9 cellular contexts compared by ENCODE assay signal in the genomic region with DNA sequence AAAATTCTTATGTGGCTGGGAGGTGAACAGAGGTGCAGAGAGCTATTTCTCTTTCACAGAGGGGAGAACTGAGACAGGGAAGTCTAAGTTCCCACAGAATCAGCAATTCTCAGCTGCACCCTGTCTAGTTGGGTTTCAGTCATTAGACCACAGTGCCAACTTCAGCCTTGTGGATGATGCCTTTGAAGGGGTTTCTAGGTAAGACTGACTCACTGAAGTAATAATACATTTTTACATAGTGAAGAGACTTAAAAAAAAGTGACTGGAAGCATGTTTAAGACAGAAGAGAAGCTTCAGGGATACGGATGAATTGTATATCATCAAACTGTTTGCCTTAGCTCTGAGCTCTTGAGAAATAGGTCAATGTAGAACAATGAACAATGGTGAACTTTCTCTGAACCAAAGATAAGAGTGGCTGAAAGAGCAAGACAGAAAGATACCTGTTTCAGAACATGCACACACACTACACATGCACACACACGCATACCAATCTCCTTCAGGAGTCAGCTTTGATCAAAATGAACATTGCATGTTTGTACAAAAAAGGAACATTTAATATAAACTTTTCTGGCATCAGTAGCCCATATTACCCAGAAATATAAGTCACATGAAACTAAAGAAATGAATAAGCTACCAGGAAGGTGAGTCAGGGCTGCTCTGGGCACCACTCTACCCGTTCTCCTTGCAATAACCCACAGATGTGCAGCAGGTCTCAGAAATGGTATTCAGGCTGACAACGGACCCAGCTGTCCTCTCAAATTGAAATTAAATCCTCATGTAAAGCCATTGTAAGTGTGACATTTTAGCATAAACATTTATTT. TPM values are rescaled to one million over a fixed set of nuclear protein-coding genes. Genes with fewer than 3 reads are reported as not detected.
DNase-seq lines count a peak whose midpoint lies in the region; ATAC-seq and TF ChIP-seq lines count a peak whose summit lies in the region.
"Had no signal": no experiment of that assay in that cellular context is flagged by ENCODE, and none has a peak within 500 bp of the region (broad histone marks: within the 10 kb centered on the region; RNA-seq: fewer than 3 reads in every experiment).

No MANE protein-coding gene starts in this region.

- ATAC-seq in effector memory CD8-positive, alpha-beta T cell (replicated peaks), result peak; percentile 88
- peak; percentile 97 for ATAC-seq in stimulated activated naive CD8-positive, alpha-beta T cell treated with anti-CD3 and anti-CD28 coated beads, Interleukin-15, Interleukin-2, amounts not matched to agents 100 U/mL and 50 U/mL, for 24 hours
- ATAC-seq in HG02588 (IDR thresholded peaks at IDR 0.05; ENCODE audit: unreplicated experiment) (no peak), gastrocnemius medialis (no peak)

- H3K4me3 ChIP-seq in gastrocnemius medialis, result no peak overlapping the region

- CTCF ChIA-PET in RWPE1 (lab: Yijun Ruan, JAX) (interaction anchor here (1.1 kb wide), 1 partner anchor 13 kb away, joined by 5 read pairs; a partner anchor contains a TSS), GM10248 (lab: Yijun Ruan, JAX) (interaction anchor here (1.5 to 5.2 kb wide), 5 partner anchors 11 to 52 kb away, joined by 4 to 50 read pairs (median 5); a partner anchor contains a TSS)

- H3K4me1 Mint-ChIP-seq in effector memory CD8-positive, alpha-beta T cell (ENCODE audit: low read depth in 2 of 2), result peaks cover 9 to 19% of the 10 kb centered on the region in 2 donors

- no peak for TF ChIP-seq POLR2A in gastrocnemius medialis (IDR thresholded peaks at IDR 0.05)

- H3K4me3 Mint-ChIP-seq in effector memory CD8-positive, alpha-beta T cell, result peak overlapping the region in 1 of 2 donors; percentile 18

- DNase-seq in activated effector memory CD4-positive, alpha-beta T cell treated with anti-CD3 and anti-CD28 coated beads, Interleukin-2, amount 50 U/mL, for 16 hours, result peak; percentile 75
- DNase-seq in activated effector memory CD4-positive, alpha-beta T cell treated with Interleukin-2 at 50 U/mL for 16 hours, result no peak
- DNase-seq in RWPE1 (ENCODE audit: low spot score), result peak; percentile 61
- no peak for DNase-seq in effector memory CD8-positive, alpha-beta T cell
- DNase-seq in stimulated activated naive CD8-positive, alpha-beta T cell treated with anti-CD3 and anti-CD28 coated beads, Interleukin-15, Interleukin-2, amounts not matched to agents 100 U/mL and 50 U/mL, for 24 hours, result peak; percentile 37
- DNase-seq in gastrocnemius medialis, result no peak
- DNase-seq in GM10248 (ENCODE audit: extremely low spot score), result no peak
- DNase-seq: NCI-H510A had no signal

- POLR2A ChIA-PET in RWPE1 (lab: Yijun Ruan, JAX; ENCODE audit: low non-redundant PET), result no interaction called here
- POLR2A ChIA-PET in GM10248 (lab: Yijun Ruan, JAX), result no interaction called here

- no peak for TF ChIP-seq CTCF in RWPE1 (conservative IDR thresholded peaks at IDR 0.05; ENCODE audit: low read depth)
- TF ChIP-seq CTCF in gastrocnemius medialis (IDR thresholded peaks at IDR 0.05 in 4 of 5, conservative IDR thresholded peaks at IDR 0.05 in 1 of 5), result no peak
- no peak for TF ChIP-seq CTCF in GM10248 (IDR thresholded peaks at IDR 0.05; ENCODE audit: control extremely low read depth, extremely low read depth, low read depth, missing control alignments)

- intact Hi-C loops in gastrocnemius medialis (cut with DNase I; ENCODE audit: low total_unique reads), result no loop called here

- no peaks in the 10 kb centered on the region for H3K4me1 ChIP-seq in gastrocnemius medialis

- in situ Hi-C loops in gastrocnemius medialis (cut with MboI; ENCODE audit: low sequenced_read_pairs in 4 of 4), result no loop called here

- no peaks in the 10 kb centered on the region for H3K27me3 Mint-ChIP-seq in effector memory CD8-positive, alpha-beta T cell

- H3K27ac Mint-ChIP-seq in effector memory CD8-positive, alpha-beta T cell, result peak overlapping the region in 1 of 2 donors; percentile 63

- no peaks in the 10 kb centered on the region for H3K9me3 ChIP-seq in gastrocnemius medialis

- H3K27ac ChIP-seq in RWPE1 (no peak overlapping the region), gastrocnemius medialis (no peak overlapping the region)

- no peaks in the 10 kb centered on the region for H3K36me3 ChIP-seq in gastrocnemius medialis

- no peaks in the 10 kb centered on the region for H3K9me3 Mint-ChIP-seq in effector memory CD8-positive, alpha-beta T cell

- no peaks in the 10 kb centered on the region for H3K36me3 Mint-ChIP-seq in effector memory CD8-positive, alpha-beta T cell (ENCODE audit: insufficient read depth)

- H3K27me3 ChIP-seq in gastrocnemius medialis, result no peaks in the 10 kb centered on the region

RNA-seq across cellular contexts. Expression of a gene that starts 12.6 kb away (rescaled TPM):
- 1 to 10 TPM; 1.1 to 5.6 (median 2.6) TPM for total RNA-seq in gastrocnemius medialis

Comparison
In these comparisons a context has a peak if more than half of its experiments do, and no peak if none do; other contexts are left out.
1. DNase-seq: peak in activated effector memory CD4-positive, alpha-beta T cell treated with anti-CD3 and anti-CD28 coated beads, Interleukin-2, amount 50 U/mL, for 16 hours (single experiment), RWPE1 (single experiment) and stimulated activated naive CD8-positive, alpha-beta T cell treated with anti-CD3 and anti-CD28 coated beads, Interleukin-15, Interleukin-2, amounts not matched to agents 100 U/mL and 50 U/mL, for 24 hours (single experiment); none in activated effector memory CD4-positive, alpha-beta T cell treated with Interleukin-2 at 50 U/mL for 16 hours (single experiment), effector memory CD8-positive, alpha-beta T cell (0 of 3), gastrocnemius medialis (0 of 2) and GM10248 (single experiment).
2. ATAC-seq: peak in effector memory CD8-positive, alpha-beta T cell (single experiment) and stimulated activated naive CD8-positive, alpha-beta T cell treated with anti-CD3 and anti-CD28 coated beads, Interleukin-15, Interleukin-2, amounts not matched to agents 100 U/mL and 50 U/mL, for 24 hours (single experiment); none in HG02588 (single experiment) and gastrocnemius medialis (0 of 2).